Comparison of ENCODE assay signal across 8 cellular contexts in genomic region chr17:7833795-7834553, GRCh38. TPM values are rescaled to one million over a fixed set of nuclear protein-coding genes. Genes with fewer than 3 reads are reported as not detected.
DNase-seq lines count a peak whose midpoint lies in the region; ATAC-seq and TF ChIP-seq lines count a peak whose summit lies in the region.

A gene with protein sequence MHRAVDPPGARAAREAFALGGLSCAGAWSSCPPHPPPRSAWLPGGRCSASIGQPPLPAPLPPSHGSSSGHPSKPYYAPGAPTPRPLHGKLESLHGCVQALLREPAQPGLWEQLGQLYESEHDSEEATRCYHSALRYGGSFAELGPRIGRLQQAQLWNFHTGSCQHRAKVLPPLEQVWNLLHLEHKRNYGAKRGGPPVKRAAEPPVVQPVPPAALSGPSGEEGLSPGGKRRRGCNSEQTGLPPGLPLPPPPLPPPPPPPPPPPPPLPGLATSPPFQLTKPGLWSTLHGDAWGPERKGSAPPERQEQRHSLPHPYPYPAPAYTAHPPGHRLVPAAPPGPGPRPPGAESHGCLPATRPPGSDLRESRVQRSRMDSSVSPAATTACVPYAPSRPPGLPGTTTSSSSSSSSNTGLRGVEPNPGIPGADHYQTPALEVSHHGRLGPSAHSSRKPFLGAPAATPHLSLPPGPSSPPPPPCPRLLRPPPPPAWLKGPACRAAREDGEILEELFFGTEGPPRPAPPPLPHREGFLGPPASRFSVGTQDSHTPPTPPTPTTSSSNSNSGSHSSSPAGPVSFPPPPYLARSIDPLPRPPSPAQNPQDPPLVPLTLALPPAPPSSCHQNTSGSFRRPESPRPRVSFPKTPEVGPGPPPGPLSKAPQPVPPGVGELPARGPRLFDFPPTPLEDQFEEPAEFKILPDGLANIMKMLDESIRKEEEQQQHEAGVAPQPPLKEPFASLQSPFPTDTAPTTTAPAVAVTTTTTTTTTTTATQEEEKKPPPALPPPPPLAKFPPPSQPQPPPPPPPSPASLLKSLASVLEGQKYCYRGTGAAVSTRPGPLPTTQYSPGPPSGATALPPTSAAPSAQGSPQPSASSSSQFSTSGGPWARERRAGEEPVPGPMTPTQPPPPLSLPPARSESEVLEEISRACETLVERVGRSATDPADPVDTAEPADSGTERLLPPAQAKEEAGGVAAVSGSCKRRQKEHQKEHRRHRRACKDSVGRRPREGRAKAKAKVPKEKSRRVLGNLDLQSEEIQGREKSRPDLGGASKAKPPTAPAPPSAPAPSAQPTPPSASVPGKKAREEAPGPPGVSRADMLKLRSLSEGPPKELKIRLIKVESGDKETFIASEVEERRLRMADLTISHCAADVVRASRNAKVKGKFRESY (N-terminal part only) (plus strand): TSS chr17:7834217. CDS start chr17:7845555, 11,338 bp downstream.

- peak within 1 kb of the TSS; percentile 78 for H3K27ac Mint-ChIP-seq in glutamatergic neuron (ENCODE audit: unreplicated experiment)

- peak within 1 kb of the TSS; percentile 94 for H3K4me3 Mint-ChIP-seq in glutamatergic neuron (ENCODE audit: unreplicated experiment)

- peak within 1 kb of the TSS; percentile 86 for H3K4me2 ChIP-seq in osteoblast (ENCODE audit: insufficient read depth, low read length)

- peaks cover 24% of the 10 kb centered on the region for H3K9me3 Mint-ChIP-seq in glutamatergic neuron (ENCODE audit: unreplicated experiment)

- H3K9me3 ChIP-seq in osteoblast (ENCODE audit: low read depth, low read length) = no peaks in the 10 kb centered on the region
- H3K9me3 ChIP-seq in thoracic aorta = no peaks in the 10 kb centered on the region

- peak; percentile 54 for ATAC-seq in thoracic aorta (ENCODE audit: insufficient number of reproducible peaks, low FRiP score, low read depth)

- H3K4me1 Mint-ChIP-seq in glutamatergic neuron (ENCODE audit: low read depth, unreplicated experiment) = peaks cover 12% of the 10 kb centered on the region

- peaks cover 32% of the 10 kb centered on the region for H3K4me1 ChIP-seq in osteoblast (ENCODE audit: insufficient read depth, low read length)
- peaks cover 17 to 24% of the 10 kb centered on the region in 2 donors for H3K4me1 ChIP-seq in thoracic aorta (ENCODE audit: control insufficient read depth in 1 of 2, low read depth in 2 of 2)

- peak within 1 kb of the TSS; percentile 86 for H2AFZ ChIP-seq in osteoblast (ENCODE audit: low read length)

- H3K36me3 ChIP-seq in osteoblast (ENCODE audit: insufficient read depth, low read length) (no peaks in the 10 kb centered on the region), thoracic aorta (no peaks in the 10 kb centered on the region)

- H3K27me3 Mint-ChIP-seq in glutamatergic neuron (ENCODE audit: unreplicated experiment) = peaks cover 31% of the 10 kb centered on the region

- TF ChIP-seq CTCF in glutamatergic neuron (IDR thresholded peaks at IDR 0.05; ENCODE audit: partially characterized antibody, unreplicated experiment) (no peak), osteoblast (IDR thresholded peaks at IDR 0.05; ENCODE audit: extremely low read depth, low read depth, low read length) (no peak), thoracic aorta (IDR thresholded peaks at IDR 0.05) (no peak)

- peaks cover 6% of the 10 kb centered on the region for H3K79me2 ChIP-seq in osteoblast (ENCODE audit: insufficient read depth, low read length)

- peaks cover 6% of the 10 kb centered on the region for H4K20me1 ChIP-seq in osteoblast (ENCODE audit: insufficient read depth, low read length)

- H3K27me3 ChIP-seq in osteoblast (ENCODE audit: insufficient read depth, low read length) (peaks cover 15% of the 10 kb centered on the region), thoracic aorta (replicated peaks; ENCODE audit: insufficient read depth) (no peaks in the 10 kb centered on the region)

- H3K4me3 ChIP-seq in osteoblast (ENCODE audit: insufficient read depth, low read length) (peak within 1 kb of the TSS; percentile 75), thoracic aorta (peak within 1 kb of the TSS; percentile 80)

- H3K36me3 Mint-ChIP-seq in glutamatergic neuron (ENCODE audit: unreplicated experiment) = no peaks in the 10 kb centered on the region

- H3K27ac ChIP-seq in osteoblast (ENCODE audit: low read depth, low read length) (peak within 1 kb of the TSS; percentile 89), thoracic aorta (peak within 1 kb of the TSS; percentile 95)

- DNase-seq in Daoy (ENCODE audit: low read depth) = peak; percentile 89
- DNase-seq in HCEC 1CT = peak; percentile 86
- peak; percentile 68 for DNase-seq in NCI-H1048 (lab: John Stamatoyannopoulos, UW)
- peak; percentile 79 for DNase-seq in T follicular helper cell (ENCODE audit: low read depth)
- peak; percentile 71 for DNase-seq in activated naive CD8-positive, alpha-beta T cell treated with anti-CD3 and anti-CD28 coated beads, Interleukin-2, amount 50 U/mL, for 16 hours (ENCODE audit: low read depth, low spot score)
- peak; percentile 89 for DNase-seq in glutamatergic neuron
- peak; percentile 98 for DNase-seq in osteoblast (ENCODE audit: insufficient read length, low spot score, missing footprints)
- peak; percentile 88 for DNase-seq in thoracic aorta (ENCODE audit: low spot score)

RNA-seq across cellular contexts. Expression of the gene that starts here (rescaled TPM):
- total RNA-seq in Daoy (2014; rRNA removed; shearing (Covaris generic)) = 0.11 and 0.60 TPM in 2 replicates
- 191 TPM for total RNA-seq in glutamatergic neuron (ENCODE audit: unreplicated experiment)
- total RNA-seq in osteoblast = 5.6 and 12.3 TPM in 2 replicates
- total RNA-seq in thoracic aorta = 10 to 100 TPM in 1 of 2 donors, 1 to 10 TPM in 1; 9.5 to 35.8 TPM

Comparison
In these comparisons a context has a peak if more than half of its experiments do, and no peak if none do; other contexts are left out.
1. Peak in every context shown above with its lines: DNase-seq, ATAC-seq, H3K4me3 ChIP-seq and H3K27ac ChIP-seq.
2. Peak in DNase-seq in Daoy; RNA of the gene not detected or under 1 TPM.